11 cellular contexts compared by ENCODE assay signal in genomic region chr11:71930556-71931244, GRCh38. TPM values are rescaled to one million over a fixed set of nuclear protein-coding genes. Genes with fewer than 3 reads are reported as not detected.
DNase-seq lines count a peak whose midpoint lies in the region; ATAC-seq and TF ChIP-seq lines count a peak whose summit lies in the region.
"Had no signal": no experiment of that assay in that cellular context is flagged by ENCODE, and none has a peak within 500 bp of the region (broad histone marks: within the 10 kb centered on the region; RNA-seq: fewer than 3 reads in every experiment).

No MANE protein-coding gene starts in this region.

- DNase-seq in activated naive CD4-positive, alpha-beta T cell treated with Interleukin-2 at 50 U/mL for 16 hours: no peak
- DNase-seq in WTC11 (ENCODE audit: low spot score) (no peak), glutamatergic neuron (no peak), UCSD-AML1 (lab: John Stamatoyannopoulos, UW; ENCODE audit: unreplicated experiment) (no peak), SKM-1 treated with dmso at 0.1 percent for 144 hours (lab: John Stamatoyannopoulos, UW; ENCODE audit: unreplicated experiment) (no peak)
- DNase-seq: BE2C, NCI-H510A treated with DMSO at 0.1 percent for 48 hours, SW 1271 had no signal

- TF ChIP-seq CTCF in WTC11 (IDR thresholded peaks at IDR 0.05): no peak
- no peak for TF ChIP-seq CTCF in glutamatergic neuron (IDR thresholded peaks at IDR 0.05; ENCODE audit: partially characterized antibody, unreplicated experiment)

- H3K9me3 ChIP-seq in stomach smooth muscle (ENCODE audit: control insufficient read depth in 2 of 2, low read length in 2 of 2): no peaks in the 10 kb centered on the region
- H3K9me3 ChIP-seq: BE2C had no signal

- ATAC-seq in WTC11: no peak
- ATAC-seq in HG03175 (IDR thresholded peaks at IDR 0.05; ENCODE audit: unreplicated experiment): no peak

- peaks cover 22% of the 10 kb centered on the region for H3K4me1 ChIP-seq in stomach smooth muscle (ENCODE audit: control insufficient read depth, insufficient read depth, low read length)
- H3K4me1 ChIP-seq: BE2C had no signal

- peak overlapping the region; percentile 99 for H3K4me3 ChIP-seq in stomach smooth muscle (ENCODE audit: low read length in 2 of 2)

- no peak overlapping the region for H3K9ac ChIP-seq in stomach smooth muscle (ENCODE audit: low read length in 2 of 2)

- no peak overlapping the region for H3K27ac ChIP-seq in stomach smooth muscle (ENCODE audit: low read length)

- H3K9me3 Mint-ChIP-seq in activated naive CD4-positive, alpha-beta T cell treated with anti-CD3 and anti-CD28 coated beads, Interleukin-2, amount 50 U/mL, for 24 hours: no peaks in the 10 kb centered on the region
- H3K9me3 Mint-ChIP-seq in WTC11 (no peaks in the 10 kb centered on the region), glutamatergic neuron (ENCODE audit: unreplicated experiment) (peaks cover 7% of the 10 kb centered on the region)

- CTCF ChIA-PET in WTC11 (lab: Charles Lee): no interaction called here

- no peaks in the 10 kb centered on the region for H3K27me3 Mint-ChIP-seq in activated naive CD4-positive, alpha-beta T cell treated with anti-CD3 and anti-CD28 coated beads, Interleukin-2, amount 50 U/mL, for 24 hours
- H3K27me3 Mint-ChIP-seq in WTC11 (ENCODE audit: low read depth) (no peaks in the 10 kb centered on the region), glutamatergic neuron (ENCODE audit: unreplicated experiment) (peaks cover 8% of the 10 kb centered on the region)

- peak overlapping the region; percentile 98 for H3K4me3 Mint-ChIP-seq in activated naive CD4-positive, alpha-beta T cell treated with anti-CD3 and anti-CD28 coated beads, Interleukin-2, amount 50 U/mL, for 24 hours
- H3K4me3 Mint-ChIP-seq in WTC11: peak overlapping the region; percentile 90
- H3K4me3 Mint-ChIP-seq in glutamatergic neuron (ENCODE audit: unreplicated experiment): peak overlapping the region; percentile 99

- peaks cover 57% of the 10 kb centered on the region for H3K4me1 Mint-ChIP-seq in activated naive CD4-positive, alpha-beta T cell treated with anti-CD3 and anti-CD28 coated beads, Interleukin-2, amount 50 U/mL, for 24 hours
- peaks cover 22% of the 10 kb centered on the region for H3K4me1 Mint-ChIP-seq in WTC11
- H3K4me1 Mint-ChIP-seq in glutamatergic neuron (ENCODE audit: low read depth, unreplicated experiment): peaks cover 16% of the 10 kb centered on the region

- H3K27ac Mint-ChIP-seq in activated naive CD4-positive, alpha-beta T cell treated with anti-CD3 and anti-CD28 coated beads, Interleukin-2, amount 50 U/mL, for 24 hours: no peak overlapping the region
- H3K27ac Mint-ChIP-seq in WTC11 (no peak overlapping the region), glutamatergic neuron (ENCODE audit: unreplicated experiment) (no peak overlapping the region)

- no peaks in the 10 kb centered on the region for H3K36me3 ChIP-seq in stomach smooth muscle (ENCODE audit: control insufficient read depth in 2 of 2, insufficient read depth in 2 of 2, low read length in 2 of 2)

- H3K27me3 ChIP-seq in stomach smooth muscle (ENCODE audit: control insufficient read depth in 1 of 2, insufficient read depth in 2 of 2, low read length in 2 of 2): no peaks in the 10 kb centered on the region
- H3K27me3 ChIP-seq: BE2C had no signal

- H3K36me3 Mint-ChIP-seq in activated naive CD4-positive, alpha-beta T cell treated with anti-CD3 and anti-CD28 coated beads, Interleukin-2, amount 50 U/mL, for 24 hours: peaks cover 3% of the 10 kb centered on the region
- H3K36me3 Mint-ChIP-seq in WTC11 (peaks cover 4% of the 10 kb centered on the region; the same call in 1 of the 2 replicates), glutamatergic neuron (ENCODE audit: unreplicated experiment) (no peaks in the 10 kb centered on the region)

- POLR2A ChIA-PET in WTC11 (lab: Charles Lee): no interaction called here

TF ChIP-seq in WTC11, 78 proteins besides CTCF, POLR2A, EP300 and RAD21 (continues in another document):
- TF ChIP-seq, protein P1, sequence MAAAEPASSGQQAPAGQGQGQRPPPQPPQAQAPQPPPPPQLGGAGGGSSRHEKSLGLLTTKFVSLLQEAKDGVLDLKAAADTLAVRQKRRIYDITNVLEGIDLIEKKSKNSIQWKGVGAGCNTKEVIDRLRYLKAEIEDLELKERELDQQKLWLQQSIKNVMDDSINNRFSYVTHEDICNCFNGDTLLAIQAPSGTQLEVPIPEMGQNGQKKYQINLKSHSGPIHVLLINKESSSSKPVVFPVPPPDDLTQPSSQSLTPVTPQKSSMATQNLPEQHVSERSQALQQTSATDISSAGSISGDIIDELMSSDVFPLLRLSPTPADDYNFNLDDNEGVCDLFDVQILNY (CRISPR knock-in tag; IDR thresholded peaks at IDR 0.05): no peak
- TF ChIP-seq, protein P2, sequence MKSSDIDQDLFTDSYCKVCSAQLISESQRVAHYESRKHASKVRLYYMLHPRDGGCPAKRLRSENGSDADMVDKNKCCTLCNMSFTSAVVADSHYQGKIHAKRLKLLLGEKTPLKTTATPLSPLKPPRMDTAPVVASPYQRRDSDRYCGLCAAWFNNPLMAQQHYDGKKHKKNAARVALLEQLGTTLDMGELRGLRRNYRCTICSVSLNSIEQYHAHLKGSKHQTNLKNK (CRISPR knock-in tag; IDR thresholded peaks at IDR 0.05): no peak
- TF ChIP-seq, protein P3, sequence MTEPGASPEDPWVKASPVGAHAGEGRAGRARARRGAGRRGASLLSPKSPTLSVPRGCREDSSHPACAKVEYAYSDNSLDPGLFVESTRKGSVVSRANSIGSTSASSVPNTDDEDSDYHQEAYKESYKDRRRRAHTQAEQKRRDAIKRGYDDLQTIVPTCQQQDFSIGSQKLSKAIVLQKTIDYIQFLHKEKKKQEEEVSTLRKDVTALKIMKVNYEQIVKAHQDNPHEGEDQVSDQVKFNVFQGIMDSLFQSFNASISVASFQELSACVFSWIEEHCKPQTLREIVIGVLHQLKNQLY (CRISPR knock-in tag; IDR thresholded peaks at IDR 0.05): no peak
- TF ChIP-seq KAT7 (CRISPR knock-in tag; IDR thresholded peaks at IDR 0.05; ENCODE audit: borderline replicate concordance) (no peak), ZNF532 (CRISPR knock-in tag; IDR thresholded peaks at IDR 0.05; ENCODE audit: borderline replicate concordance) (no peak)

RNA-seq across cellular contexts. Expression of gene RNF121, which starts 1.9 kb away (rescaled TPM):
- 40.2 to 45.3 TPM (median 41.0 TPM) in 3 replicates for total RNA-seq in WTC11 (2021)
- 40.4 TPM for total RNA-seq in glutamatergic neuron (ENCODE audit: unreplicated experiment)

RNA-seq across cellular contexts. Expression of gene XNDC1N, which starts 2.3 kb away (rescaled TPM):
- total RNA-seq in WTC11 (2021) (10.6 to 14.6 TPM (median 11.8 TPM) in 3 replicates), glutamatergic neuron (ENCODE audit: unreplicated experiment) (7.6 TPM)

RNA-seq across cellular contexts. Expression of gene DEFB131B, which starts 52.4 kb away (rescaled TPM):
- total RNA-seq in WTC11 (2021) (not detected in 3 replicates), glutamatergic neuron (ENCODE audit: unreplicated experiment) (not detected)
